In the genomic region with DNA sequence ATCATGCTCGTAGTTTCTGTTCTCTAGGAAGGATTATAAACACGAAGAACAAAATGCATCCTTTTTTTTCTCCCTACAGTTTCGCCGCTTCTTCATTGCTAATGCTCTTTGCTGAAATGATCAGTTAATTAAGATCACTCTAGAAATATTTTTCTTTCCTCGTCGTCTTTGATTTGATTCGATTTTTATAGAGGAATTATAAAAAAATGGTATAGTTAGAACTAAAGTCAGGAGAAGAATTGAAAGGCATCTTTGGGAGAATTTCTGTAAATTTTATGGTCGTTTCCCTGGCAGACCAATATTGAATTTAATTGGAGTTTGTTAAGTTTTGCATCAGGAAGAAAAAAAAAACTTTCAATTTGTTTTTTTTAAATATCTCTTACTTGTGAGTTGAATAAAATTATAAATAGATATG, we compare ENCODE assay signal across 8 cellular contexts. TPM values are rescaled to one million over a fixed set of nuclear protein-coding genes. Genes with fewer than 3 reads are reported as not detected.
DNase-seq lines count a peak whose midpoint lies in the region; ATAC-seq and TF ChIP-seq lines count a peak whose summit lies in the region.

No MANE protein-coding gene starts in this region.

- peaks cover 52% of the 10 kb centered on the region for H3K4me1 Mint-ChIP-seq in brain

- ATAC-seq in HG03097 (IDR thresholded peaks at IDR 0.05; ENCODE audit: low FRiP score, unreplicated experiment) = no peak
- ATAC-seq in HG03439 (IDR thresholded peaks at IDR 0.05; ENCODE audit: unreplicated experiment) = no peak
- ATAC-seq in GM19463 (IDR thresholded peaks at IDR 0.05; ENCODE audit: unreplicated experiment) = no peak

- H3K9me3 ChIP-seq in A673 (ENCODE audit: low read depth, low read length, poor library complexity, severe bottlenecking) = no peaks in the 10 kb centered on the region
- no peaks in the 10 kb centered on the region for H3K9me3 ChIP-seq in muscle layer of duodenum (ENCODE audit: control insufficient read depth in 1 of 2, low read length in 2 of 2)

- POLR2A ChIA-PET in A673 (lab: Charles Lee; ENCODE audit: low non-redundant PET) = no interaction called here

- peak overlapping the region; percentile 85 to 96 (median 89) for H3K4me3 Mint-ChIP-seq in brain

- BruUV-seq in A673 (replicated peaks; lab: Mats Ljungman, UMichigan) = no TSS peak

- CTCF ChIA-PET in A673 (lab: Charles Lee) = no interaction called here

- H3K4me1 ChIP-seq in A673 (ENCODE audit: insufficient read depth, low read length, poor library complexity, severe bottlenecking) (peaks cover 5% of the 10 kb centered on the region), muscle layer of duodenum (ENCODE audit: control insufficient read depth in 1 of 2, insufficient read depth in 2 of 2, low read length in 2 of 2) (peaks cover 0 to 44% of the 10 kb centered on the region in 2 donors)

- H3K27me3 ChIP-seq in A673 (replicated peaks; ENCODE audit: insufficient read depth, low read depth, low read length, poor library complexity) (no peaks in the 10 kb centered on the region), muscle layer of duodenum (ENCODE audit: low read depth, low read length) (peaks cover 44% of the 10 kb centered on the region)

- in situ Hi-C loops in ACHN (cut with HindIII; ENCODE audit: low pct_ligation_motif_present, low pct_unique_long_range_greater_than_20kb, low sequenced_read_pairs) = no loop called here

- H3K36me3 ChIP-seq in A673 (ENCODE audit: insufficient read depth, low read length, poor library complexity, severe bottlenecking) (no peaks in the 10 kb centered on the region), muscle layer of duodenum (ENCODE audit: control insufficient read depth in 1 of 2, insufficient read depth in 2 of 2, low read length in 2 of 2) (no peaks in the 10 kb centered on the region)

- peaks cover 99% of the 10 kb centered on the region for H3K27me3 Mint-ChIP-seq in brain

- H3K27ac Mint-ChIP-seq in brain = peak overlapping the region in 3 of 5 experiments; percentile 5 to 80 (median 40)

- H3K9me3 Mint-ChIP-seq in brain = peaks cover 5 to 19% (median 8%) of the 10 kb centered on the region in 5 experiments

- no peak for TF ChIP-seq CTCF in A673 (conservative IDR thresholded peaks at IDR 0.05; ENCODE audit: low read depth, low read length)
- no peak for TF ChIP-seq CTCF in HFF-Myc (IDR thresholded peaks at IDR 0.05; ENCODE audit: low read depth, low read length, missing control alignments)
- no peak for TF ChIP-seq CTCF in brain (conservative IDR thresholded peaks at IDR 0.05)

- no peak for DNase-seq in A673 (ENCODE audit: low spot score)
- no peak for DNase-seq in HFF-Myc (ENCODE audit: extremely low read depth, low read depth)
- DNase-seq in ACHN = no peak

- intact Hi-C loops in A673 (cut with micrococcal nuclease; ENCODE audit: unreplicated experiment) = loop anchor here (2.0 to 5.0 kb wide), 3 partner anchors 63 to 293 kb away; no protein-coding TSS in a partner anchor

- no peaks in the 10 kb centered on the region for H3K36me3 Mint-ChIP-seq in brain

- H3K27ac ChIP-seq in A673 (ENCODE audit: low read depth, low read length, poor library complexity, severe bottlenecking) (peak overlapping the region; percentile 80), muscle layer of duodenum (ENCODE audit: low read length) (no peak overlapping the region)

- H3K4me3 ChIP-seq in A673 (ENCODE audit: low read depth, low read length, poor library complexity, severe bottlenecking) (peak overlapping the region; percentile 70), HFF-Myc (replicated peaks; ENCODE audit: low read depth, low read length) (peak overlapping the region; percentile 47; the same call in 1 of the 2 replicates), muscle layer of duodenum (ENCODE audit: low read depth in 1 of 2, low read length in 2 of 2) (peak overlapping the region; percentile 68 to 83)

RNA-seq across cellular contexts. Expression of a gene that starts 1.1 kb away (rescaled TPM):
- 2.4 and 3.1 TPM in 2 replicates for total RNA-seq in A673 (2021)
- 0.25 TPM for polyA plus RNA-seq in brain (ENCODE audit: insufficient read depth, low read depth, low replicate concordance)
